ENCODE assay signal across 12 cellular contexts in the genomic region with DNA sequence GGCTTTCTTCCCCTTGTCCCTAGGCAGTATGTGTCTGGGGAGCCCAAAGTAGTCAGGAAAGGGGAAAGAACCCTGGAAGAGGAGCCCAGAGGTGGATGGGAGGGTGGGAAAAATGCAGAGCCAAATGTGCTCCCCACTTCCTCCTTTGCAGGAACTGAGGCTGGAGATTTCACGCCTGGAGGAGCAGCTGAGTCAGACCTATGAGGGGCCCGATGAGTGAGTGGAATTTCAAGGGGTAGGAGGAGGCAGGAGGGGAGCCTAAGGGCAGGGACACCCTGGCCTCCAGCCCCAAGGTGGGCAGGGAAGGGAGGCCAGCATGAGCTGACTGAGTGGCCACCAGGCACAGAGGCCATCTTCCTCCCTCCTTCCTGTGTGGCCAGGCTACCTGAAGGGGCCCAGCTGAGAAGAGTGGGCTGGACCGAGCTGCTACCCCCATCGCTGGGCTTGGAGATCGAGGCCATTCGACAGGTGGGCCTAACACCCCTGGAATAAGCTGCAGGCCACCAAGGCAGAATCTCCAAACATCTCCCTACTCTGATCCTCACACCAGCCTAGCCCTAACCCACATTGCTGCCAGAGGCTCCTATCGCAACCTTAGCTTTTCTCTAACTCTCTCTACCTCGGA. TPM values are rescaled to one million over a fixed set of nuclear protein-coding genes. Genes with fewer than 3 reads are reported as not detected.
A peak's percentile ranks its signal among the peaks of the same experiment; 100 is the strongest.
DNase-seq lines count a peak whose midpoint lies in the region; ATAC-seq and TF ChIP-seq lines count a peak whose summit lies in the region.
"Had no signal": no experiment of that assay in that cellular context is flagged by ENCODE, and none has a peak within 500 bp of the region (broad histone marks: within the 10 kb centered on the region; RNA-seq: fewer than 3 reads in every experiment).

No MANE protein-coding gene starts in this region.

- no peaks in the 10 kb centered on the region for H3K27me3 ChIP-seq in DOHH2 (ENCODE audit: control insufficient read depth, low read length)
- peaks cover 42% of the 10 kb centered on the region for H3K27me3 ChIP-seq in IMR-90 (ENCODE audit: control insufficient read depth, insufficient read depth, low read length)
- H3K27me3 ChIP-seq in WERI-Rb-1 (ENCODE audit: insufficient read depth, low read depth, severe bottlenecking) = no peaks in the 10 kb centered on the region
- H3K27me3 ChIP-seq in vagina = no peaks in the 10 kb centered on the region
- no peaks in the 10 kb centered on the region for H3K27me3 ChIP-seq in gastrocnemius medialis

- H3K4me3 ChIP-seq in DOHH2 (ENCODE audit: low read length) (peak overlapping the region; percentile 71), IMR-90 (ENCODE audit: insufficient read depth, low read depth, low read length) (no peak overlapping the region), WERI-Rb-1 (ENCODE audit: low read depth, low read length) (no peak overlapping the region), vagina (no peak overlapping the region), gastrocnemius medialis (no peak overlapping the region)
- H3K4me3 ChIP-seq: psoas muscle, SJCRH30 had no signal

- no peak overlapping the region for H3K4ac ChIP-seq in IMR-90 (ENCODE audit: low read depth, low read length)

- no peak overlapping the region for H4K5ac ChIP-seq in IMR-90 (ENCODE audit: low read depth, low read length)

- H3K4me3 Mint-ChIP-seq in memory B cell = peak overlapping the region; percentile 43

- H3K4me1 ChIP-seq in DOHH2 (ENCODE audit: control insufficient read depth, low read length) = peaks cover 61% of the 10 kb centered on the region
- H3K4me1 ChIP-seq in IMR-90 (ENCODE audit: control insufficient read depth, insufficient read depth, low read length) = peaks cover under 1% of the 10 kb centered on the region; the same call in 1 of the 2 replicates
- no peaks in the 10 kb centered on the region for H3K4me1 ChIP-seq in vagina
- no peaks in the 10 kb centered on the region for H3K4me1 ChIP-seq in gastrocnemius medialis
- H3K4me1 ChIP-seq: psoas muscle had no signal

- H4K91ac ChIP-seq in IMR-90 (ENCODE audit: insufficient read depth, low read depth, low read length) = no peak overlapping the region

- H2BK20ac ChIP-seq in IMR-90 (ENCODE audit: low read depth, low read length) = no peak overlapping the region

- dilution Hi-C loops in IMR-90 (cut with HindIII; ENCODE audit: low sequenced_read_pairs, unreplicated experiment) = no loop called here

- H3K36me3 ChIP-seq in DOHH2 (ENCODE audit: control insufficient read depth, low read length) = no peaks in the 10 kb centered on the region
- no peaks in the 10 kb centered on the region for H3K36me3 ChIP-seq in IMR-90 (ENCODE audit: control insufficient read depth, insufficient read depth, low read length)
- H3K36me3 ChIP-seq in WERI-Rb-1 = no peaks in the 10 kb centered on the region
- H3K36me3 ChIP-seq in vagina = no peaks in the 10 kb centered on the region
- no peaks in the 10 kb centered on the region for H3K36me3 ChIP-seq in gastrocnemius medialis
- H3K36me3 ChIP-seq: SJCRH30 had no signal

- no peaks in the 10 kb centered on the region for H4K20me1 ChIP-seq in DOHH2 (ENCODE audit: control insufficient read depth, insufficient read depth, low read depth, low read length)
- no peaks in the 10 kb centered on the region for H4K20me1 ChIP-seq in IMR-90 (ENCODE audit: insufficient read depth, low read length)

- no peak overlapping the region for H3K56ac ChIP-seq in IMR-90 (ENCODE audit: extremely low read depth, insufficient read depth, low read length)

- no peaks in the 10 kb centered on the region for H3K9me1 ChIP-seq in IMR-90 (ENCODE audit: insufficient read depth, low read length)

- H3F3A ChIP-seq in DOHH2 (ENCODE audit: control insufficient read depth, insufficient read depth) = peaks cover 19% of the 10 kb centered on the region; the same call in 1 of the 2 replicates

- TF ChIP-seq CTCF in DOHH2 (IDR thresholded peaks at IDR 0.05; ENCODE audit: low read depth, low read length, poor library complexity, severe bottlenecking) (no peak), IMR-90 (conservative IDR thresholded peaks at IDR 0.05; ENCODE audit: low read depth, low read length) (no peak), WERI-Rb-1 (IDR thresholded peaks at IDR 0.05; ENCODE audit: low read depth, low read length) (no peak), GM13976 (IDR thresholded peaks at IDR 0.05; ENCODE audit: borderline replicate concordance, control extremely low read depth, extremely low read depth, insufficient read depth, missing control alignments) (no peak), vagina (IDR thresholded peaks at IDR 0.05) (no peak), gastrocnemius medialis (IDR thresholded peaks at IDR 0.05 in 4 of 5, conservative IDR thresholded peaks at IDR 0.05 in 1 of 5) (no peak)

- H3K27ac ChIP-seq in DOHH2 (ENCODE audit: low read depth, low read length) = peak overlapping the region; percentile 72
- H3K27ac ChIP-seq in IMR-90 (ENCODE audit: insufficient read depth, low read length) = no peak overlapping the region
- H3K27ac ChIP-seq in WERI-Rb-1 = peak overlapping the region; percentile 40
- H3K27ac ChIP-seq in vagina = no peak overlapping the region
- H3K27ac ChIP-seq in gastrocnemius medialis = no peak overlapping the region
- H3K27ac ChIP-seq: psoas muscle, SJCRH30 had no signal

- WGBS in IMR-90 (ENCODE audit: extremely low coverage in 2 of 2, insufficient read length in 1 of 2), 2 experiments = 73% methylated on average over 2 of the region's 8 CpGs; no CpG with 5 or more reads in 1 of the 2 experiments

- H2AK5ac ChIP-seq in IMR-90 (ENCODE audit: low read depth, low read length) = no peak overlapping the region

- BruUV-seq in IMR-90 (replicated peaks; lab: Mats Ljungman, UMichigan) = no TSS peak

- no peak overlapping the region for H2BK15ac ChIP-seq in IMR-90 (ENCODE audit: low read depth, low read length)

- TF ChIP-seq RAD21 in IMR-90 (IDR thresholded peaks at IDR 0.05; ENCODE audit: low read length) = no peak

- H3K18ac ChIP-seq in IMR-90 (ENCODE audit: low read depth, low read length) = no peak overlapping the region

- no peak overlapping the region for H3K14ac ChIP-seq in IMR-90 (replicated peaks; ENCODE audit: low read depth, low read length)

- CTCF ChIA-PET in IMR-90 (lab: Yijun Ruan, JAX) = interaction anchor here (1.2 kb wide), 1 partner anchor 17 kb away, joined by 3 read pairs; no protein-coding TSS in a partner anchor

- peaks cover 1% of the 10 kb centered on the region for H3K9me3 Mint-ChIP-seq in memory B cell

- H2AFZ ChIP-seq in IMR-90 (replicated peaks; ENCODE audit: low read length, poor library complexity) = peak overlapping the region; percentile 35

- no peaks in the 10 kb centered on the region for H3K9me3 ChIP-seq in DOHH2 (ENCODE audit: control insufficient read depth, insufficient read depth, low read length)
- H3K9me3 ChIP-seq in IMR-90 (ENCODE audit: control insufficient read depth, insufficient read depth, low read length) = no peaks in the 10 kb centered on the region
- no peaks in the 10 kb centered on the region for H3K9me3 ChIP-seq in WERI-Rb-1 (ENCODE audit: severe bottlenecking)
- H3K9me3 ChIP-seq in vagina = no peaks in the 10 kb centered on the region
- no peaks in the 10 kb centered on the region for H3K9me3 ChIP-seq in gastrocnemius medialis
- H3K9me3 ChIP-seq: psoas muscle, SJCRH30 had no signal

- no peaks in the 10 kb centered on the region for H3K79me2 ChIP-seq in DOHH2 (ENCODE audit: control insufficient read depth, low read length)

- peak overlapping the region; percentile 94 for H3K4me2 ChIP-seq in DOHH2 (ENCODE audit: low read length)
- H3K4me2 ChIP-seq in IMR-90 (ENCODE audit: low read depth, low read length) = no peak overlapping the region

- intact Hi-C loops in IMR-90 (cut with micrococcal nuclease) = no loop called here
- intact Hi-C loops in vagina (cut with DNase I) = no loop called here
- intact Hi-C loops in gastrocnemius medialis (cut with DNase I; ENCODE audit: low total_unique reads) = no loop called here

- H3K9ac ChIP-seq in IMR-90 (ENCODE audit: low read depth, low read length) = no peak overlapping the region

- H4K8ac ChIP-seq in IMR-90 (ENCODE audit: low read depth in 2 of 2, low read length in 2 of 2) = no peak overlapping the region

- H2BK120ac ChIP-seq in IMR-90 (ENCODE audit: low read depth, low read length) = no peak overlapping the region

- DNase-seq in IMR-90 (no peak), WERI-Rb-1 (no peak), memory B cell (ENCODE audit: low spot score in 2 of 2) (no peak), GM13976 (ENCODE audit: low spot score) (no peak), vagina (ENCODE audit: extremely low spot score in 2 of 2) (no peak), KG1 (lab: John Stamatoyannopoulos, UW) (no peak), gastrocnemius medialis (no peak)
- DNase-seq: psoas muscle, SJCRH30 had no signal

- H3K9me2 ChIP-seq in DOHH2 (replicated peaks; ENCODE audit: control insufficient read depth, low read length) = no peaks in the 10 kb centered on the region

- ATAC-seq in IMR-90 (ENCODE audit: low read depth) = no peak
- no peak for ATAC-seq in memory B cell (ENCODE audit: low read depth)
- no peak for ATAC-seq in gastrocnemius medialis
- ATAC-seq: psoas muscle had no signal

- POLR2A ChIA-PET in IMR-90 (lab: Charles Lee; ENCODE audit: unreplicated experiment) = no interaction called here

- TF ChIP-seq POLR2A in IMR-90 (IDR thresholded peaks at IDR 0.05; ENCODE audit: low read depth, low read length) = no peak
- TF ChIP-seq POLR2A in vagina (IDR thresholded peaks at IDR 0.05) = no peak
- TF ChIP-seq POLR2A in gastrocnemius medialis (IDR thresholded peaks at IDR 0.05) = no peak

- in situ Hi-C loops in IMR-90 (cut with MboI; ENCODE audit: low sequenced_read_pairs) = no loop called here
- in situ Hi-C loops in GM13976 (cut with MboI; ENCODE audit: low sequenced_read_pairs, unreplicated experiment) = no loop called here
- in situ Hi-C loops in gastrocnemius medialis (cut with MboI; ENCODE audit: low sequenced_read_pairs in 4 of 4) = no loop called here

- H3K27ac Mint-ChIP-seq in memory B cell = peak overlapping the region; percentile 81

- H3K23ac ChIP-seq in IMR-90 (ENCODE audit: low read depth, low read length) = no peak overlapping the region

- no peak overlapping the region for H2BK5ac ChIP-seq in IMR-90 (ENCODE audit: low read depth, low read length, poor library complexity, severe bottlenecking)

- H3K4me1 Mint-ChIP-seq in memory B cell = peaks cover 36% of the 10 kb centered on the region

- no peaks in the 10 kb centered on the region for H3K36me3 Mint-ChIP-seq in memory B cell

- no peaks in the 10 kb centered on the region for H3K79me1 ChIP-seq in IMR-90 (ENCODE audit: low read depth in 1 of 2, low read length in 2 of 2)

- H2AK9ac ChIP-seq in IMR-90 (replicated peaks; ENCODE audit: low read depth, low read length, poor library complexity) = no peak overlapping the region

- H3K27me3 Mint-ChIP-seq in memory B cell = peaks cover 1% of the 10 kb centered on the region

RNA-seq across cellular contexts. Expression of a gene that starts 14.3 kb away (rescaled TPM):
- total RNA-seq in IMR-90 (2012; rRNA removed) = not detected in 2 replicates
- not detected in 2 replicates for polyA plus RNA-seq in IMR-90 (2012; rRNA removed)
- not detected in 2 replicates for polyA plus RNA-seq in IMR-90 (2012; cell fraction: cytosol; rRNA removed)
- not detected in 2 replicates for polyA plus RNA-seq in IMR-90 (2012; cell fraction: nucleus; rRNA removed; ENCODE audit: low replicate concordance)
- not detected for total RNA-seq in vagina
- total RNA-seq in gastrocnemius medialis = not detected
- total RNA-seq: lower leg skin, psoas muscle, SJCRH30, ureter had no signal
- polyA plus RNA-seq: psoas muscle had no signal

RNA-seq across cellular contexts. Expression of a gene that starts 16.3 kb away (rescaled TPM):
- total RNA-seq in IMR-90 (2012; rRNA removed) (not detected in 2 replicates), vagina (not detected), gastrocnemius medialis (not detected)
- not detected in 2 replicates for polyA plus RNA-seq in IMR-90 (2012; rRNA removed)
- not detected in 2 replicates for polyA plus RNA-seq in IMR-90 (2012; cell fraction: cytosol; rRNA removed)
- polyA plus RNA-seq in IMR-90 (2012; cell fraction: nucleus; rRNA removed; ENCODE audit: low replicate concordance) = not detected in 2 replicates
- total RNA-seq: lower leg skin, psoas muscle, SJCRH30, ureter had no signal

RNA-seq across cellular contexts. Expression of a gene that starts 20.9 kb away (rescaled TPM):
- not detected in 2 replicates for total RNA-seq in IMR-90 (2012; rRNA removed)
- polyA plus RNA-seq in IMR-90 (2012; rRNA removed) = not detected in 2 replicates
- not detected in 2 replicates for polyA plus RNA-seq in IMR-90 (2012; cell fraction: cytosol; rRNA removed)
- polyA plus RNA-seq in IMR-90 (2012; cell fraction: nucleus; rRNA removed; ENCODE audit: low replicate concordance) = 0.05 TPM in 1 of 2 replicates, not detected in the other
- total RNA-seq in vagina = not detected
- total RNA-seq in gastrocnemius medialis = not detected
- total RNA-seq: lower leg skin, psoas muscle, SJCRH30, ureter had no signal
- polyA plus RNA-seq: psoas muscle had no signal

RNA-seq across cellular contexts. Expression of a gene that starts 32.4 kb away (rescaled TPM):
- total RNA-seq in IMR-90 (2012; rRNA removed) (not detected in 2 replicates), vagina (0.74 TPM), gastrocnemius medialis (1 to 10 TPM in 1 of 4 donors, under 1 TPM in 3; 0.24 to 1.6 (median 0.33) TPM)
- 0.03 TPM in 1 of 2 replicates, not detected in the other for polyA plus RNA-seq in IMR-90 (2012; rRNA removed)
- 0.04 TPM in 1 of 2 replicates, not detected in the other for polyA plus RNA-seq in IMR-90 (2012; cell fraction: cytosol; rRNA removed)
- polyA plus RNA-seq in IMR-90 (2012; cell fraction: nucleus; rRNA removed; ENCODE audit: low replicate concordance) = 0.21 and 0.24 TPM in 2 replicates

RNA-seq across cellular contexts. Expression of a gene that starts 42.7 kb away (rescaled TPM):
- total RNA-seq in IMR-90 (2012; rRNA removed) = 122 and 125 TPM in 2 replicates
- polyA plus RNA-seq in IMR-90 (2012; rRNA removed) = 76.8 and 77.9 TPM in 2 replicates
- polyA plus RNA-seq in IMR-90 (2012; cell fraction: cytosol; rRNA removed) = 69.5 and 71.7 TPM in 2 replicates
- 123 and 140 TPM in 2 replicates for polyA plus RNA-seq in IMR-90 (2012; cell fraction: nucleus; rRNA removed; ENCODE audit: low replicate concordance)
- 96.3 TPM for total RNA-seq in vagina
- 100 to 1,000 TPM in 1 of 4 donors, 10 to 100 TPM in 3; 41.9 to 107 (median 79.0) TPM for total RNA-seq in gastrocnemius medialis

Comparison
In these comparisons a context has a peak if more than half of its experiments do, and no peak if none do; other contexts are left out.
1. H3K27ac ChIP-seq: peak in DOHH2 (single experiment) and WERI-Rb-1 (single experiment); none in IMR-90 (single experiment), vagina (single experiment) and gastrocnemius medialis (0 of 4).